8 cellular contexts compared by ENCODE assay signal in the genomic region with DNA sequence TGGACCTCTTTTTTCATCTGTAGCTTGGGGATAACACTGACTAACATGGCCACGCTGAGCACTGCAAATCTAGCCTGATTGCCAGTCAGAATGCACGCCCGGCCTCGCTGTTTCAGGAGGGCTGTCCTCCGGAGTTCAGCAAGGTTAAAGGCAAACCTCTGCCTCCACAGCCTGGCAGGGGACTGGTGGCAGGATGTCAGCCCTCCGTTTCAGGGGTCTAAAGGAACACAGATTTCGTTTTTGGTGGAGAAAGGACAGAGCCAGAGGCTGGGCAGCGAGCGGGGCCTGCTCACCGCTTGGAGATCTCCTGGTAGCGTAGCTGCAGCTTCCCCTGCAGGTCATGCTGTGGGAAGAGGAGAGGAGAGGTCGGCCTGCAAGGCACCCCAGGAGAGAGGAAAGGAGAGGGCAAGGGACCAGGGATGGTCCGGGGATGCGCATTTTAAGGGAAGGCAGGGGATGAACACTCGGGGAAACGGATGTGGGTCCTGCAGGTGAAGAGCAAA. TPM values are rescaled to one million over a fixed set of nuclear protein-coding genes. Genes with fewer than 3 reads are reported as not detected.
DNase-seq lines count a peak whose midpoint lies in the region; ATAC-seq and TF ChIP-seq lines count a peak whose summit lies in the region.

No MANE protein-coding gene starts in this region.

- DNase-seq in GM12864 (ENCODE audit: low read depth) (no peak), WERI-Rb-1 (no peak), fibroblast of the aortic adventitia (ENCODE audit: low read depth) (no peak), trophoblast cell (peak in 1 of 2 donors; percentile 31)
- DNase-seq in stimulated activated CD4-positive, alpha-beta T cell treated with anti-CD3 and anti-CD28 coated beads, Interleukin-15, amount 100 ng/mL, for 24 hours: no peak

- H2BK120ac ChIP-seq in trophoblast cell (ENCODE audit: insufficient read depth, low read length, poor library complexity): peak overlapping the region; percentile 53

- H3K79me2 ChIP-seq in trophoblast cell (ENCODE audit: control insufficient read depth, insufficient read depth, low read length, poor library complexity): peaks cover 18% of the 10 kb centered on the region

- H3K4me1 ChIP-seq in trophoblast cell (ENCODE audit: control insufficient read depth in 1 of 2, insufficient read depth in 2 of 2, low read length in 2 of 2): peaks cover 8 to 9% of the 10 kb centered on the region in 2 experiments

- H2AFZ ChIP-seq in trophoblast cell (ENCODE audit: insufficient read depth, low read length, poor library complexity): peak overlapping the region; percentile 84

- peak overlapping the region; percentile 95 for H3K9ac ChIP-seq in trophoblast cell (ENCODE audit: low read length)

- peaks cover 10% of the 10 kb centered on the region for H3K79me1 ChIP-seq in trophoblast cell (ENCODE audit: low read length)

- H2BK12ac ChIP-seq in trophoblast cell (ENCODE audit: low read length): no peak overlapping the region

- H4K12ac ChIP-seq in trophoblast cell (ENCODE audit: low read depth, low read length): peak overlapping the region; percentile 98

- H2AK5ac ChIP-seq in trophoblast cell (ENCODE audit: low read length): peak overlapping the region; percentile 36

- H3K36me3 ChIP-seq in WERI-Rb-1: peaks cover 30% of the 10 kb centered on the region
- H3K36me3 ChIP-seq in trophoblast cell (ENCODE audit: control insufficient read depth in 1 of 2, insufficient read depth in 2 of 2, low read length in 2 of 2): peaks cover 30 to 32% of the 10 kb centered on the region in 2 experiments

- H3K23ac ChIP-seq in trophoblast cell (ENCODE audit: low read length): no peak overlapping the region

- H3K27ac ChIP-seq in WERI-Rb-1 (peak overlapping the region; percentile 85), trophoblast cell (ENCODE audit: low read depth, low read length) (peak overlapping the region; percentile 9)

- H3K18ac ChIP-seq in trophoblast cell (ENCODE audit: low read length): peak overlapping the region; percentile 33

- H3K27me3 ChIP-seq in WERI-Rb-1 (ENCODE audit: insufficient read depth, low read depth, severe bottlenecking) (no peaks in the 10 kb centered on the region), trophoblast cell (ENCODE audit: insufficient read depth, low read length) (no peaks in the 10 kb centered on the region)

- H2BK5ac ChIP-seq in trophoblast cell (ENCODE audit: low read depth, low read length, poor library complexity): peak overlapping the region; percentile 73

- TF ChIP-seq CTCF in GM12864 (IDR thresholded peaks at IDR 0.05; ENCODE audit: low read depth, low read length, missing control alignments): no peak
- TF ChIP-seq CTCF in WERI-Rb-1 (IDR thresholded peaks at IDR 0.05; ENCODE audit: low read depth, low read length): no peak
- no peak for TF ChIP-seq CTCF in fibroblast of the aortic adventitia (IDR thresholded peaks at IDR 0.05; ENCODE audit: insufficient read depth, low read length)

- WGBS in trophoblast cell (ENCODE audit: extremely low coverage, insufficient coverage, insufficient read length): no CpG with 5 or more reads among the region's 16 CpGs

- peak overlapping the region; percentile 99 for H4K8ac ChIP-seq in trophoblast cell (ENCODE audit: low read depth, low read length)

- H3K4me2 ChIP-seq in trophoblast cell (ENCODE audit: low read length): peak overlapping the region; percentile 95

- H4K91ac ChIP-seq in trophoblast cell (ENCODE audit: low read depth, low read length): peak overlapping the region; percentile 97

- H3K14ac ChIP-seq in trophoblast cell (ENCODE audit: low read length): peak overlapping the region; percentile 95

- H3K4ac ChIP-seq in trophoblast cell (ENCODE audit: low read depth, low read length): peak overlapping the region; percentile 59

- ATAC-seq in HG02973 (IDR thresholded peaks at IDR 0.05; ENCODE audit: unreplicated experiment) (peak; percentile 3), HG03196 (IDR thresholded peaks at IDR 0.05; ENCODE audit: unreplicated experiment) (no peak), HG02642 (IDR thresholded peaks at IDR 0.05; ENCODE audit: poor library complexity, unreplicated experiment) (no peak)

- no peaks in the 10 kb centered on the region for H3K9me3 ChIP-seq in WERI-Rb-1 (ENCODE audit: severe bottlenecking)
- no peaks in the 10 kb centered on the region for H3K9me3 ChIP-seq in trophoblast cell (ENCODE audit: insufficient read depth, low read depth, low read length)

- peak overlapping the region; percentile 100 for H3K4me3 ChIP-seq in GM12864 (ENCODE audit: low read depth, low read length)
- peak overlapping the region; percentile 71 for H3K4me3 ChIP-seq in WERI-Rb-1 (ENCODE audit: low read depth, low read length)
- H3K4me3 ChIP-seq in fibroblast of the aortic adventitia (ENCODE audit: low read depth, low read length): peak overlapping the region; percentile 99
- peak overlapping the region; percentile 90 for H3K4me3 ChIP-seq in trophoblast cell (ENCODE audit: low read depth, low read length)

RNA-seq across cellular contexts. Expression of gene NDUFA7, which starts 0.6 kb away (rescaled TPM):
- total RNA-seq in fibroblast of the aortic adventitia (ENCODE audit: low replicate concordance): 5.0 and 24.1 TPM in 2 replicates
- polyA plus RNA-seq in trophoblast cell (2013): 113 and 115 TPM in 2 replicates

RNA-seq across cellular contexts. Expression of gene RPS28, which starts 0.7 kb away (rescaled TPM):
- 151 and 174 TPM in 2 replicates for total RNA-seq in fibroblast of the aortic adventitia (ENCODE audit: low replicate concordance)
- polyA plus RNA-seq in trophoblast cell (2013): 1,437 and 1,442 TPM in 2 replicates

RNA-seq across cellular contexts. Expression of gene CD320, which starts 12.5 kb away (rescaled TPM):
- total RNA-seq in fibroblast of the aortic adventitia (ENCODE audit: low replicate concordance): 40.1 and 66.0 TPM in 2 replicates
- 15.3 and 16.3 TPM in 2 replicates for polyA plus RNA-seq in trophoblast cell (2013)

RNA-seq across cellular contexts. Expression of gene KANK3, which starts 22.4 kb away (rescaled TPM):
- 0.09 and 0.16 TPM in 2 replicates for total RNA-seq in fibroblast of the aortic adventitia (ENCODE audit: low replicate concordance)
- polyA plus RNA-seq in trophoblast cell (2013): 0.60 and 0.90 TPM in 2 replicates

RNA-seq across cellular contexts. Expression of gene ANGPTL4, which starts 43.3 kb away (rescaled TPM):
- 4.4 and 22.8 TPM in 2 replicates for total RNA-seq in fibroblast of the aortic adventitia (ENCODE audit: low replicate concordance)
- 4.1 and 4.3 TPM in 2 replicates for polyA plus RNA-seq in trophoblast cell (2013)
